Comparison of ENCODE assay signal across 8 cellular contexts in genomic region chr12:26274441-26275312, GRCh38.
DNase-seq lines count a peak whose midpoint lies in the region; ATAC-seq and TF ChIP-seq lines count a peak whose summit lies in the region.

No MANE protein-coding gene starts in this region.

- peak in 2 of 4 donors; percentile 33 to 46 for TF ChIP-seq POLR2A in esophagus squamous epithelium (IDR thresholded peaks at IDR 0.05)

- H3K4me1 ChIP-seq in HUES6 (ENCODE audit: control insufficient read depth, insufficient read depth, low read length) = peaks cover 33% of the 10 kb centered on the region
- peaks cover 9 to 50% (median 33%) of the 10 kb centered on the region in 3 donors for H3K4me1 ChIP-seq in esophagus squamous epithelium

- H3K4me3 Mint-ChIP-seq in activated B cell treated with CpG ODN at 0.5 μM for 24 hours (peak overlapping the region; percentile 28), naive B cell (peak overlapping the region in 2 of 8 donors; percentile 25 to 47)

- peak overlapping the region; percentile 78 for H3K27ac Mint-ChIP-seq in activated B cell treated with CpG ODN at 0.5 μM for 24 hours
- peak overlapping the region in 3 of 6 donors; percentile 8 to 51 (median 14) for H3K27ac Mint-ChIP-seq in naive B cell

- H3K27me3 Mint-ChIP-seq in activated B cell treated with CpG ODN at 0.5 μM for 24 hours (no peaks in the 10 kb centered on the region), naive B cell (no peaks in the 10 kb centered on the region)

- no peak for TF ChIP-seq CTCF in GM06990 (IDR thresholded peaks at IDR 0.05; ENCODE audit: insufficient read depth, low read length, poor library complexity, severe bottlenecking)
- TF ChIP-seq CTCF in activated B cell treated with CpG ODN at 0.5 μM for 24 hours (IDR thresholded peaks at IDR 0.05) = no peak
- TF ChIP-seq CTCF in esophagus squamous epithelium (IDR thresholded peaks at IDR 0.05) = no peak

- DNase-seq in GM06990 (ENCODE audit: extremely low read depth, insufficient read length) (peak; percentile 80), activated B cell treated with CpG ODN at 0.5 μM for 24 hours (peak; percentile 43), esophagus squamous epithelium (lab: John Stamatoyannopoulos, UW) (peak; percentile 49), naive B cell (peak; percentile 17), substantia nigra (lab: John Stamatoyannopoulos, UW) (peak in 36 of 49 donors; percentile 11 to 76 (median 46)), NCI-H1930 (lab: John Stamatoyannopoulos, UW) (no peak)

- no peaks in the 10 kb centered on the region for H3K27me3 ChIP-seq in GM06990 (replicated peaks; ENCODE audit: control insufficient read depth, insufficient read depth, low read length)
- H3K27me3 ChIP-seq in HUES6 (ENCODE audit: control insufficient read depth, insufficient read depth, low read length) = no peaks in the 10 kb centered on the region; the same call in 1 of the 2 replicates
- no peaks in the 10 kb centered on the region for H3K27me3 ChIP-seq in esophagus squamous epithelium

- H3K36me3 Mint-ChIP-seq in activated B cell treated with CpG ODN at 0.5 μM for 24 hours (ENCODE audit: low read depth) (no peaks in the 10 kb centered on the region), naive B cell (no peaks in the 10 kb centered on the region)

- H3K4me3 ChIP-seq in GM06990 (replicated peaks; ENCODE audit: low read depth, low read length) = no peak overlapping the region
- no peak overlapping the region for H3K4me3 ChIP-seq in HUES6 (ENCODE audit: low read depth, low read length)
- H3K4me3 ChIP-seq in esophagus squamous epithelium = no peak overlapping the region

- no peak overlapping the region; the same call in 1 of the 2 replicates for H3K27ac ChIP-seq in HUES6 (ENCODE audit: low read depth, low read length)
- peak overlapping the region; percentile 73 to 91 (median 77) for H3K27ac ChIP-seq in esophagus squamous epithelium
- H3K27ac ChIP-seq in substantia nigra (ENCODE audit: low read depth, low read length, poor library complexity, severe bottlenecking) = peak overlapping the region; percentile 65

- CTCF ChIA-PET in activated B cell treated with CpG ODN at 0.5 μM for 24 hours (lab: Charles Lee) = interaction anchor here (0.6 to 2.0 kb wide), 10 partner anchors 43 to 568 kb away, joined by 3 to 5 read pairs (median 3); no protein-coding TSS in a partner anchor

- H3K36me3 ChIP-seq in GM06990 (ENCODE audit: control insufficient read depth, insufficient read depth, low read length) (no peaks in the 10 kb centered on the region), HUES6 (ENCODE audit: control insufficient read depth, insufficient read depth, low read length) (no peaks in the 10 kb centered on the region), esophagus squamous epithelium (no peaks in the 10 kb centered on the region)

- no peaks in the 10 kb centered on the region for H3K9me3 ChIP-seq in HUES6 (ENCODE audit: control insufficient read depth, insufficient read depth, low read depth, low read length)
- H3K9me3 ChIP-seq in esophagus squamous epithelium = no peaks in the 10 kb centered on the region

- POLR2A ChIA-PET in activated B cell treated with CpG ODN at 0.5 μM for 24 hours (lab: Charles Lee) = interaction anchor here (0.6 to 2.0 kb wide), 7 partner anchors 24 to 187 kb away, joined by 3 to 19 read pairs (median 4); partner anchors contain the start of gene BHLHE41

- H3K9ac ChIP-seq in HUES6 (ENCODE audit: low read length) = peak overlapping the region; percentile 42

- intact Hi-C loops in activated B cell treated with CpG ODN at 0.5 μM for 24 hours (cut with micrococcal nuclease) (loop anchor here (1.0 to 5.0 kb wide), 10 partner anchors 25 to 1642 kb away; partner anchors contain the start of gene SSPN), esophagus squamous epithelium (cut with DNase I) (no loop called here)

- H3K4me1 Mint-ChIP-seq in activated B cell treated with CpG ODN at 0.5 μM for 24 hours = peaks cover 53% of the 10 kb centered on the region
- H3K4me1 Mint-ChIP-seq in naive B cell = peaks cover 8 to 30% (median 20%) of the 10 kb centered on the region in 3 donors

- ATAC-seq in GM21717 (IDR thresholded peaks at IDR 0.05; ENCODE audit: unreplicated experiment) = peak; percentile 96
- peak; percentile 98 for ATAC-seq in activated B cell treated with CpG ODN at 0.5 μM for 24 hours (ENCODE audit: low read depth)
- ATAC-seq in naive B cell (ENCODE audit: low read depth in 2 of 2) = peak; percentile 89

- H3K9me3 Mint-ChIP-seq in activated B cell treated with CpG ODN at 0.5 μM for 24 hours (no peaks in the 10 kb centered on the region), naive B cell (no peaks in the 10 kb centered on the region)

- WGBS in esophagus squamous epithelium, 2 donors = 29 to 39% methylated on average over 4 to 9 of the region's 13 CpGs

Comparison
In these comparisons a context has a peak if more than half of its experiments do, and no peak if none do; other contexts are left out.
1. DNase-seq: peak in GM06990 (single experiment), activated B cell treated with CpG ODN at 0.5 μM for 24 hours (single experiment), esophagus squamous epithelium (single experiment), naive B cell (single experiment) and substantia nigra (36 of 49); none in NCI-H1930 (0 of 2).
2. Peak in every context shown above with its lines, with median percentiles within 50 percentile points of each other: ATAC-seq.